Comparison of ENCODE assay signal across 8 cellular contexts in genomic region chr12:3041558-3042164, GRCh38. TPM values are rescaled to one million over a fixed set of nuclear protein-coding genes. Genes with fewer than 3 reads are reported as not detected.
A peak's percentile ranks its signal among the peaks of the same experiment; 100 is the strongest.
DNase-seq lines count a peak whose midpoint lies in the region; ATAC-seq and TF ChIP-seq lines count a peak whose summit lies in the region.

No MANE protein-coding gene starts in this region.

- POLR2A ChIA-PET in WTC11 (lab: Charles Lee): interaction anchor here (0.9 kb wide), 1 partner anchor 15 kb away, joined by 3 read pairs; no protein-coding TSS in a partner anchor

- DNase-seq in DND-41: peak; percentile 73
- DNase-seq in NCI-H2196 (lab: John Stamatoyannopoulos, UW; ENCODE audit: unreplicated experiment): peak; percentile 75
- peak; percentile 76 for DNase-seq in WTC11 (ENCODE audit: low spot score)
- no peak for DNase-seq in chondrocyte (ENCODE audit: low spot score)
- DNase-seq in left lung: peak in 1 of 2 donors; percentile 56
- DNase-seq in stimulated activated CD4-positive, alpha-beta T cell treated with anti-CD3 and anti-CD28 coated beads, TNF-alpha, amount 100 ng/mL, for 24 hours (ENCODE audit: low read depth in 3 of 3): peak in 2 of 3 experiments; percentile 13 to 47
- no peak for DNase-seq in GOT3 (lab: John Stamatoyannopoulos, UW)

- H3K9me3 Mint-ChIP-seq in WTC11 (no peaks in the 10 kb centered on the region), chondrocyte (ENCODE audit: low read depth) (no peaks in the 10 kb centered on the region)

- H3K27me3 Mint-ChIP-seq in WTC11 (ENCODE audit: low read depth) (no peaks in the 10 kb centered on the region), chondrocyte (ENCODE audit: low read depth) (no peaks in the 10 kb centered on the region)

- H3K36me3 ChIP-seq in DND-41 (ENCODE audit: insufficient read depth, low read length) (no peaks in the 10 kb centered on the region), left lung (peaks cover 0 to 41% of the 10 kb centered on the region in 2 donors)

- H3K9ac ChIP-seq in DND-41 (ENCODE audit: low read depth, low read length): no peak overlapping the region

- H3K27ac Mint-ChIP-seq in WTC11 (0 out of 2 replicates have a peak overlapping the region, but pooled peaks have one; percentile 19), chondrocyte (ENCODE audit: unreplicated experiment) (no peak overlapping the region)

- no peaks in the 10 kb centered on the region for H3K4me1 ChIP-seq in DND-41 (ENCODE audit: insufficient read depth, low read length)
- H3K4me1 ChIP-seq in left lung: no peaks in the 10 kb centered on the region

- H4K20me1 ChIP-seq in DND-41 (ENCODE audit: insufficient read depth, low read length): peaks cover 10% of the 10 kb centered on the region; the same call in 1 of the 2 replicates

- no peaks in the 10 kb centered on the region for H3K9me3 ChIP-seq in DND-41 (ENCODE audit: insufficient read depth, low read length, severe bottlenecking)
- H3K9me3 ChIP-seq in left lung: no peaks in the 10 kb centered on the region

- H3K27ac ChIP-seq in DND-41 (ENCODE audit: low read length) (no peak overlapping the region), left lung (no peak overlapping the region)

- no peaks in the 10 kb centered on the region for H3K79me2 ChIP-seq in DND-41 (ENCODE audit: insufficient read depth, low read length)

- H3K4me2 ChIP-seq in DND-41 (ENCODE audit: insufficient read depth, low read length): no peak overlapping the region

- CTCF ChIA-PET in WTC11 (lab: Charles Lee): interaction anchor here (0.5 to 2.8 kb wide), 69 partner anchors 9 to 389 kb away, joined by 3 to 35 read pairs (median 4); partner anchors contain the start of genes FOXM1, RHNO1, TEX52 and TULP3

- H3K4me3 ChIP-seq in DND-41 (ENCODE audit: low read depth in 1 of 2, low read length in 2 of 2) (no peak overlapping the region), left lung (no peak overlapping the region)

- intact Hi-C loops in left lung (cut with DNase I): no loop called here

- H3K36me3 Mint-ChIP-seq in WTC11 (peaks cover 36% of the 10 kb centered on the region), chondrocyte (ENCODE audit: low read depth) (peaks cover 30% of the 10 kb centered on the region)

- peaks cover 6% of the 10 kb centered on the region for H3K27me3 ChIP-seq in DND-41 (ENCODE audit: insufficient read depth, low read length, poor library complexity)
- H3K27me3 ChIP-seq in left lung: no peaks in the 10 kb centered on the region

- H3K4me1 Mint-ChIP-seq in WTC11 (peaks cover 4% of the 10 kb centered on the region; the same call in 1 of the 2 replicates), chondrocyte (ENCODE audit: low read depth) (no peaks in the 10 kb centered on the region)

- peak; percentile 99 for ATAC-seq in DND-41 (ENCODE audit: insufficient read depth, low read depth)
- peak; percentile 63 for ATAC-seq in HG02571 (IDR thresholded peaks at IDR 0.05; ENCODE audit: unreplicated experiment)
- peak; percentile 68 for ATAC-seq in WTC11
- ATAC-seq in left lung: peak; percentile 76

- H3K4me3 Mint-ChIP-seq in WTC11 (no peak overlapping the region), chondrocyte (ENCODE audit: unreplicated experiment) (no peak overlapping the region)

- TF ChIP-seq CTCF in DND-41 (IDR thresholded peaks at IDR 0.05; ENCODE audit: borderline replicate concordance, extremely low read depth, low read length, poor library complexity, severe bottlenecking) (peak; percentile 82), WTC11 (IDR thresholded peaks at IDR 0.05) (peak; percentile 62; the same call in 1 of the 2 replicates), chondrocyte (IDR thresholded peaks at IDR 0.05) (peak; percentile 84), left lung (IDR thresholded peaks at IDR 0.05) (peak; percentile 31 to 70)

- H2AFZ ChIP-seq in DND-41 (ENCODE audit: low read depth, low read length): no peak overlapping the region

TF ChIP-seq in WTC11, 78 proteins besides CTCF, POLR2A, EP300 and RAD21:
- TF ChIP-seq SP1 (CRISPR knock-in tag; conservative IDR thresholded peaks at IDR 0.05) (0 out of 2 replicates have a peak, but pooled peaks have one; percentile 30), KAT7 (CRISPR knock-in tag; IDR thresholded peaks at IDR 0.05; ENCODE audit: borderline replicate concordance) (no peak), ZNF532 (CRISPR knock-in tag; IDR thresholded peaks at IDR 0.05; ENCODE audit: borderline replicate concordance) (no peak), ESRRA (CRISPR knock-in tag; IDR thresholded peaks at IDR 0.05; ENCODE audit: borderline replicate concordance) (no peak), GRHL2 (CRISPR knock-in tag; IDR thresholded peaks at IDR 0.05; ENCODE audit: insufficient replicate concordance, severe bottlenecking) (no peak), NR1H2 (CRISPR knock-in tag; IDR thresholded peaks at IDR 0.05) (no peak), TCF7 (CRISPR knock-in tag; IDR thresholded peaks at IDR 0.05; ENCODE audit: low read depth) (no peak), NFYB (CRISPR knock-in tag; conservative IDR thresholded peaks at IDR 0.05; ENCODE audit: low read depth) (no peak)
- TF ChIP-seq, protein P1, sequence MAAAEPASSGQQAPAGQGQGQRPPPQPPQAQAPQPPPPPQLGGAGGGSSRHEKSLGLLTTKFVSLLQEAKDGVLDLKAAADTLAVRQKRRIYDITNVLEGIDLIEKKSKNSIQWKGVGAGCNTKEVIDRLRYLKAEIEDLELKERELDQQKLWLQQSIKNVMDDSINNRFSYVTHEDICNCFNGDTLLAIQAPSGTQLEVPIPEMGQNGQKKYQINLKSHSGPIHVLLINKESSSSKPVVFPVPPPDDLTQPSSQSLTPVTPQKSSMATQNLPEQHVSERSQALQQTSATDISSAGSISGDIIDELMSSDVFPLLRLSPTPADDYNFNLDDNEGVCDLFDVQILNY (CRISPR knock-in tag; IDR thresholded peaks at IDR 0.05): no peak

RNA-seq across cellular contexts. Expression of gene TSPAN9, which starts 35.5 kb away (rescaled TPM):
- 21.8 to 27.6 TPM (median 23.9 TPM) in 3 replicates for total RNA-seq in WTC11 (2021)
- total RNA-seq in chondrocyte: 50.4 to 98.1 TPM (median 54.4 TPM) in 3 replicates
- total RNA-seq in left lung: 10 to 100 TPM; 35.6 to 36.8 TPM

Comparison
In these comparisons a context has a peak if more than half of its experiments do, and no peak if none do; other contexts are left out.
1. DNase-seq: peak in DND-41 (single experiment), NCI-H2196 (single experiment), WTC11 (single experiment) and stimulated activated CD4-positive, alpha-beta T cell treated with anti-CD3 and anti-CD28 coated beads, TNF-alpha, amount 100 ng/mL, for 24 hours (2 of 3); none in chondrocyte (single experiment) and GOT3 (single experiment).
2. Peak in every context shown above with its lines, with median percentiles within 50 percentile points of each other: ATAC-seq and CTCF ChIP-seq.